In genomic region chr2:104118889-104119288, GRCh38 we compare ENCODE assay signal across 28 cellular contexts.
"Had no signal": no experiment of that assay in that cellular context is flagged by ENCODE, and none has a peak within 500 bp of the region (broad histone marks: within the 10 kb centered on the region; RNA-seq: fewer than 3 reads in every experiment).

No MANE protein-coding gene starts in this region.

- H3K36me3 ChIP-seq: brain microvascular endothelial cell, SJCRH30, WERI-Rb-1 had no signal

- H3K9me3 ChIP-seq: SJCRH30 had no signal

- H3K4me1 ChIP-seq: SJCRH30 had no signal

- H3K27ac Mint-ChIP-seq: activated CD4-positive, alpha-beta T cell treated with anti-CD3 and anti-CD28 coated beads, Interleukin-2, amount 10 ng/mL, durations not matched to agents 24 days and 14 days; activated CD8-positive, alpha-beta T cell treated with anti-CD3 and anti-CD28 coated beads for 36 hours; activated naive CD8-positive, alpha-beta T cell treated with anti-CD3 and anti-CD28 coated beads for 36 hours; activated T-cell treated with anti-CD3 and anti-CD28 coated beads, Interleukin-2, amount 50 U/mL, for 72 hours; activated T-helper 17 cell treated with anti-CD3 and anti-CD28 coated beads, Interleukin-2, amount 50 U/mL, for 72 hours had no signal

- H3K36me3 Mint-ChIP-seq: activated naive CD8-positive, alpha-beta T cell treated with anti-CD3 and anti-CD28 coated beads for 36 hours had no signal

- H3K27me3 Mint-ChIP-seq: activated CD4-positive, alpha-beta T cell treated with anti-CD3 and anti-CD28 coated beads, Interleukin-2, amount 10 ng/mL, durations not matched to agents 24 days and 14 days; activated CD8-positive, alpha-beta T cell treated with anti-CD3 and anti-CD28 coated beads for 36 hours; activated T-helper 17 cell treated with anti-CD3 and anti-CD28 coated beads, Interleukin-2, amount 50 U/mL, for 72 hours had no signal

- H3K27me3 ChIP-seq: brain microvascular endothelial cell, SJCRH30 had no signal

- H3K27ac ChIP-seq: brain microvascular endothelial cell, KMS-11, SJCRH30, SK-N-MC, WERI-Rb-1 had no signal

- H3K9me3 Mint-ChIP-seq: activated CD4-positive, alpha-beta T cell treated with anti-CD3 and anti-CD28 coated beads, Interleukin-2, amount 10 ng/mL, durations not matched to agents 24 days and 14 days; activated CD8-positive, alpha-beta T cell treated with anti-CD3 and anti-CD28 coated beads for 36 hours; activated naive CD8-positive, alpha-beta T cell treated with anti-CD3 and anti-CD28 coated beads for 36 hours had no signal

- H3K4me3 ChIP-seq: SJCRH30, SK-N-MC had no signal

- ATAC-seq: activated CD8-positive, alpha-beta T cell treated with anti-CD3 and anti-CD28 coated beads for 36 hours; activated T-cell treated with anti-CD3 and anti-CD28 coated beads, Interleukin-2, amount 50 U/mL, for 72 hours; activated T-helper 17 cell treated with anti-CD3 and anti-CD28 coated beads, Interleukin-2, amount 50 U/mL, for 72 hours; Panc1 had no signal

- H3K9ac ChIP-seq: KMS-11 had no signal

- H3K4me3 Mint-ChIP-seq: activated CD4-positive, alpha-beta T cell treated with anti-CD3 and anti-CD28 coated beads, Interleukin-2, amount 10 ng/mL, durations not matched to agents 24 days and 14 days; activated CD8-positive, alpha-beta T cell treated with anti-CD3 and anti-CD28 coated beads for 36 hours; activated naive CD8-positive, alpha-beta T cell treated with anti-CD3 and anti-CD28 coated beads for 36 hours; activated T-cell treated with anti-CD3 and anti-CD28 coated beads, Interleukin-2, amount 50 U/mL, for 72 hours; activated T-helper 17 cell treated with anti-CD3 and anti-CD28 coated beads, Interleukin-2, amount 50 U/mL, for 72 hours had no signal

- DNase-seq: activated CD4-positive, alpha-beta T cell treated with anti-CD3 and anti-CD28 coated beads, Interleukin-2, amount 10 ng/mL, durations not matched to agents 24 days and 14 days; activated CD4-positive, alpha-beta T cell treated with anti-CD3 and anti-CD28 coated beads, Interleukin-2, amount 50 U/mL, for 4 hours; activated CD8-positive, alpha-beta T cell treated with anti-CD3 and anti-CD28 coated beads for 36 hours; activated effector memory CD4-positive, alpha-beta T cell treated with anti-CD3 and anti-CD28 coated beads, Interleukin-2, amount 50 U/mL, for 16 hours; activated naive CD4-positive, alpha-beta T cell; activated naive CD4-positive, alpha-beta T cell treated with anti-CD3 and anti-CD28 coated beads, Interleukin-2, amount 50 U/mL, for 16 hours; activated naive CD8-positive, alpha-beta T cell treated with anti-CD3 and anti-CD28 coated beads for 36 hours; activated T-cell treated with anti-CD3 and anti-CD28 coated beads, Interleukin-2, amount 50 U/mL, for 1 hour; activated T-cell treated with anti-CD3 and anti-CD28 coated beads, Interleukin-2, amount 50 U/mL, for 72 hours; amniotic stem cell; aorta; brain microvascular endothelial cell; central memory CD4-positive, alpha-beta T cell; NCI-H1092 treated with DMSO at 0.1 percent for 48 hours; NCI-H1417 treated with DMSO at 0.1 percent for 48 hours; NCI-H187 treated with DMSO at 0.1 percent for 48 hours; NCI-H2081; NCI-H345; NCI-H524 treated with DMSO at 0.1 percent for 48 hours; NK-92 treated with Interleukin-12 subunit alpha and Interleukin-12 subunit beta, amount 100 ng/mL, for 24 hours; SHP77; SJCRH30; T1000; WERI-Rb-1 had no signal

- H3K4me2 ChIP-seq: KMS-11 had no signal

- H3K4me1 Mint-ChIP-seq: activated CD4-positive, alpha-beta T cell treated with anti-CD3 and anti-CD28 coated beads, Interleukin-2, amount 10 ng/mL, durations not matched to agents 24 days and 14 days; activated naive CD8-positive, alpha-beta T cell treated with anti-CD3 and anti-CD28 coated beads for 36 hours; activated T-helper 17 cell treated with anti-CD3 and anti-CD28 coated beads, Interleukin-2, amount 50 U/mL, for 72 hours had no signal
